ENCODE assay signal across 14 cellular contexts in the genomic region with DNA sequence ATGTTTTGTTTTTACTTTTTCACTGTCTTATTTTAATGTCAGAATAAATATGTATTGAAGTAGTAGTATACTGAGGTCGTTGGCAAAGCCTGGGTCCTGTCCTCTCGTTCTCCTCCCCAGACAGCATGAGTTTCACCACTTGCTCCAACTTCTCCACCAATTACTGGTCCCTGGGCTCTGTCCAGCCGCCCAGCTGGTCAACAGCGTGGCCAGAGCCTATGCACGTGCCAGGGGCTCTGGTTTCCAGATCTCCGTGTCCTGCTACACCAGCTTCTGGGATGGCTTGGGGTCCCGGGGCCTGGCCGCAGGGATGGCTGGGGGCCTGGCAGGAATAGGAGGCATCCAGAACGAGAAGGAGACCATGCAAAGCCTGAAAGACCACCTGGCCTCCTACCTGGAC. TPM values are rescaled to one million over a fixed set of nuclear protein-coding genes. Genes with fewer than 3 reads are reported as not detected.
DNase-seq lines count a peak whose midpoint lies in the region; ATAC-seq and TF ChIP-seq lines count a peak whose summit lies in the region.
"Had no signal": no experiment of that assay in that cellular context is flagged by ENCODE, and none has a peak within 500 bp of the region (broad histone marks: within the 10 kb centered on the region; RNA-seq: fewer than 3 reads in every experiment).

No MANE protein-coding gene starts in this region.

- peak overlapping the region; percentile 37 for H2AK9ac ChIP-seq in IMR-90 (replicated peaks; ENCODE audit: low read depth, low read length, poor library complexity)

- no peak for DNase-seq in IMR-90
- peak; percentile 34 to 70 (median 57) for DNase-seq in right cardiac atrium
- DNase-seq in gastrocnemius medialis = peak; percentile 70 to 80
- DNase-seq: BE2C; CD4-positive, alpha-beta memory T cell; DND-41; HFFc6 had no signal

- peaks cover 7% of the 10 kb centered on the region; the same call in 1 of the 2 replicates for H3K4me1 ChIP-seq in HEK293 (ENCODE audit: control insufficient read depth, insufficient read depth, low read length)
- peaks cover 3% of the 10 kb centered on the region for H3K4me1 ChIP-seq in IMR-90 (ENCODE audit: control insufficient read depth, insufficient read depth, low read length)
- peaks cover 2% of the 10 kb centered on the region for H3K4me1 ChIP-seq in right cardiac atrium (ENCODE audit: control insufficient read depth, insufficient read depth, low read length)
- H3K4me1 ChIP-seq in gastrocnemius medialis = peaks cover 36 to 44% of the 10 kb centered on the region in 2 donors
- H3K4me1 ChIP-seq: BE2C, HAP-1 had no signal

- H3K4me3 ChIP-seq in HEK293 (ENCODE audit: low read depth, low read length) (no peak overlapping the region), IMR-90 (ENCODE audit: insufficient read depth, low read depth, low read length) (no peak overlapping the region), right cardiac atrium (ENCODE audit: low read length) (no peak overlapping the region), gastrocnemius medialis (peak overlapping the region in 1 of 4 donors; percentile 21)
- H3K4me3 ChIP-seq: A549, HAP-1 had no signal

- H3K36me3 ChIP-seq in HEK293 (ENCODE audit: control insufficient read depth in 2 of 2, insufficient read depth in 1 of 2, low read length in 2 of 2) = peaks cover 0 to 5% of the 10 kb centered on the region in 2 experiments; a peak in 1 of 3 replicates
- peaks cover 15% of the 10 kb centered on the region for H3K36me3 ChIP-seq in IMR-90 (ENCODE audit: control insufficient read depth, insufficient read depth, low read length)
- peaks cover 0 to 5% of the 10 kb centered on the region in 2 donors for H3K36me3 ChIP-seq in gastrocnemius medialis
- H3K36me3 ChIP-seq: BE2C, HAP-1 had no signal

- no peak overlapping the region for H2BK5ac ChIP-seq in IMR-90 (ENCODE audit: low read depth, low read length, poor library complexity, severe bottlenecking)

- no peak overlapping the region for H3K56ac ChIP-seq in IMR-90 (ENCODE audit: extremely low read depth, insufficient read depth, low read length)

- TF ChIP-seq POLR2A in IMR-90 (IDR thresholded peaks at IDR 0.05; ENCODE audit: low read depth, low read length) = no peak
- no peak for TF ChIP-seq POLR2A in gastrocnemius medialis (IDR thresholded peaks at IDR 0.05)

- H4K5ac ChIP-seq in IMR-90 (ENCODE audit: low read depth, low read length) = no peak overlapping the region

- no peak overlapping the region for H2AK5ac ChIP-seq in IMR-90 (ENCODE audit: low read depth, low read length)

- H3K9ac ChIP-seq in IMR-90 (ENCODE audit: low read depth, low read length) = no peak overlapping the region

- dilution Hi-C loops in IMR-90 (cut with HindIII; ENCODE audit: low sequenced_read_pairs, unreplicated experiment) = no loop called here

- H2BK20ac ChIP-seq in IMR-90 (ENCODE audit: low read depth, low read length) = no peak overlapping the region

- H2BK120ac ChIP-seq in IMR-90 (ENCODE audit: low read depth, low read length) = no peak overlapping the region

- H3K27ac ChIP-seq in HEK293 (ENCODE audit: extremely low read depth, low read depth, low read length) = no peak overlapping the region
- no peak overlapping the region for H3K27ac ChIP-seq in IMR-90 (ENCODE audit: insufficient read depth, low read length)
- no peak overlapping the region for H3K27ac ChIP-seq in right cardiac atrium (ENCODE audit: low read length)
- H3K27ac ChIP-seq in gastrocnemius medialis = peak overlapping the region; percentile 72 to 82 (median 78)
- H3K27ac ChIP-seq: A549, C4-2B had no signal

- peaks cover 12% of the 10 kb centered on the region for H3K9me1 ChIP-seq in IMR-90 (ENCODE audit: insufficient read depth, low read length)

- intact Hi-C loops in IMR-90 (cut with micrococcal nuclease) = no loop called here
- intact Hi-C loops in right cardiac atrium (cut with DNase I) = no loop called here
- intact Hi-C loops in gastrocnemius medialis (cut with DNase I; ENCODE audit: low total_unique reads) = no loop called here

- peaks cover 59% of the 10 kb centered on the region for H4K20me1 ChIP-seq in IMR-90 (ENCODE audit: insufficient read depth, low read length)

- peaks cover 14 to 73% of the 10 kb centered on the region in 2 experiments for H3K79me1 ChIP-seq in IMR-90 (ENCODE audit: low read depth in 1 of 2, low read length in 2 of 2)

- no peak overlapping the region for H3K18ac ChIP-seq in IMR-90 (ENCODE audit: low read depth, low read length)

- H3K23ac ChIP-seq in IMR-90 (ENCODE audit: low read depth, low read length) = no peak overlapping the region

- in situ Hi-C loops in IMR-90 (cut with MboI; ENCODE audit: low sequenced_read_pairs) = no loop called here
- in situ Hi-C loops in gastrocnemius medialis (cut with MboI; ENCODE audit: low sequenced_read_pairs in 4 of 4) = no loop called here

- ATAC-seq in IMR-90 (ENCODE audit: low read depth) = no peak
- ATAC-seq in right cardiac atrium = peak; percentile 38 to 60
- peak; percentile 92 for ATAC-seq in gastrocnemius medialis
- no peak for ATAC-seq in HG03378 (IDR thresholded peaks at IDR 0.05; ENCODE audit: unreplicated experiment)
- ATAC-seq in esophagus mucosa = no peak
- ATAC-seq: A549, HepG2 had no signal

- BruUV-seq in IMR-90 (replicated peaks; lab: Mats Ljungman, UMichigan) = no TSS peak

- POLR2A ChIA-PET in HEK293 (lab: Yijun Ruan, JAX) = no interaction called here
- POLR2A ChIA-PET in IMR-90 (lab: Charles Lee; ENCODE audit: unreplicated experiment) = no interaction called here

- no peak overlapping the region for H2BK15ac ChIP-seq in IMR-90 (ENCODE audit: low read depth, low read length)

- CTCF ChIA-PET in HEK293 (lab: Yijun Ruan, JAX) (no interaction called here), IMR-90 (lab: Yijun Ruan, JAX) (no interaction called here)

- WGBS in IMR-90 (ENCODE audit: extremely low coverage in 2 of 2, insufficient read length in 1 of 2), 2 experiments = 95% methylated on average over 4 of the region's 9 CpGs; no CpG with 5 or more reads in 1 of the 2 experiments
- 84% methylated on average over 9 of the region's 9 CpGs for WGBS in right cardiac atrium

- TF ChIP-seq CTCF in HEK293 (tag by site-specific recombination; IDR thresholded peaks at IDR 0.05) (no peak), IMR-90 (conservative IDR thresholded peaks at IDR 0.05; ENCODE audit: low read depth, low read length) (no peak), gastrocnemius medialis (IDR thresholded peaks at IDR 0.05 in 4 of 5, conservative IDR thresholded peaks at IDR 0.05 in 1 of 5) (no peak)

- H2AFZ ChIP-seq in IMR-90 (replicated peaks; ENCODE audit: low read length, poor library complexity) = no peak overlapping the region

- H3K9me3 ChIP-seq in HEK293 (ENCODE audit: control insufficient read depth, insufficient read depth, low read depth, low read length) (no peaks in the 10 kb centered on the region), IMR-90 (ENCODE audit: control insufficient read depth, insufficient read depth, low read length) (no peaks in the 10 kb centered on the region), right cardiac atrium (ENCODE audit: control insufficient read depth, low read length) (no peaks in the 10 kb centered on the region), gastrocnemius medialis (no peaks in the 10 kb centered on the region)
- H3K9me3 ChIP-seq: A549, BE2C, HAP-1 had no signal

- no peak overlapping the region for H4K91ac ChIP-seq in IMR-90 (ENCODE audit: insufficient read depth, low read depth, low read length)

- H3K27me3 ChIP-seq in IMR-90 (ENCODE audit: control insufficient read depth, insufficient read depth, low read length) (no peaks in the 10 kb centered on the region), right cardiac atrium (ENCODE audit: control insufficient read depth, insufficient read depth) (no peaks in the 10 kb centered on the region), gastrocnemius medialis (no peaks in the 10 kb centered on the region)

- H3K4me2 ChIP-seq in IMR-90 (ENCODE audit: low read depth, low read length) = no peak overlapping the region
- H3K4me2 ChIP-seq: A549 had no signal

- no peak overlapping the region for H3K14ac ChIP-seq in IMR-90 (replicated peaks; ENCODE audit: low read depth, low read length)

- TF ChIP-seq RAD21 in IMR-90 (IDR thresholded peaks at IDR 0.05; ENCODE audit: low read length) = no peak

- no peak overlapping the region for H3K4ac ChIP-seq in IMR-90 (ENCODE audit: low read depth, low read length)

- no peak overlapping the region for H4K8ac ChIP-seq in IMR-90 (ENCODE audit: low read depth in 2 of 2, low read length in 2 of 2)

TF ChIP-seq in IMR-90, 13 proteins besides CTCF, POLR2A, EP300 and RAD21 (continues in another document):
- TF ChIP-seq MAFK (IDR thresholded peaks at IDR 0.05; ENCODE audit: low read depth, low read length) (no peak), MXI1 (IDR thresholded peaks at IDR 0.05; ENCODE audit: borderline replicate concordance, low read depth, low read length) (no peak), NFE2L2 (IDR thresholded peaks at IDR 0.05; ENCODE audit: low read depth, low read length) (no peak), MAZ (IDR thresholded peaks at IDR 0.05; ENCODE audit: borderline replicate concordance, low read depth, low read length) (no peak), SMC3 (IDR thresholded peaks at IDR 0.05; ENCODE audit: low read depth, low read length) (no peak), CEBPB (IDR thresholded peaks at IDR 0.05; ENCODE audit: low read depth, low read length) (no peak), CHD1 (IDR thresholded peaks at IDR 0.05; ENCODE audit: low read depth, low read length) (no peak), BHLHE40 (IDR thresholded peaks at IDR 0.05; ENCODE audit: low read depth, low read length) (no peak), RCOR1 (IDR thresholded peaks at IDR 0.05; ENCODE audit: insufficient replicate concordance, low read length) (no peak), RFX5 (IDR thresholded peaks at IDR 0.05; ENCODE audit: low read depth, low read length) (no peak), FOS (IDR thresholded peaks at IDR 0.05; ENCODE audit: low read depth, low read length) (no peak)
- TF ChIP-seq, protein P1, sequence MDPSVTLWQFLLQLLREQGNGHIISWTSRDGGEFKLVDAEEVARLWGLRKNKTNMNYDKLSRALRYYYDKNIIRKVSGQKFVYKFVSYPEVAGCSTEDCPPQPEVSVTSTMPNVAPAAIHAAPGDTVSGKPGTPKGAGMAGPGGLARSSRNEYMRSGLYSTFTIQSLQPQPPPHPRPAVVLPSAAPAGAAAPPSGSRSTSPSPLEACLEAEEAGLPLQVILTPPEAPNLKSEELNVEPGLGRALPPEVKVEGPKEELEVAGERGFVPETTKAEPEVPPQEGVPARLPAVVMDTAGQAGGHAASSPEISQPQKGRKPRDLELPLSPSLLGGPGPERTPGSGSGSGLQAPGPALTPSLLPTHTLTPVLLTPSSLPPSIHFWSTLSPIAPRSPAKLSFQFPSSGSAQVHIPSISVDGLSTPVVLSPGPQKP (IDR thresholded peaks at IDR 0.05; ENCODE audit: borderline replicate concordance, low read depth, low read length) = no peak

RNA-seq across cellular contexts. Expression of a gene that starts 19.3 kb away (rescaled TPM):
- total RNA-seq in IMR-90 (2012; rRNA removed) = 31.7 and 42.8 TPM in 2 replicates
- 21.5 and 21.8 TPM in 2 replicates for polyA plus RNA-seq in IMR-90 (2012; rRNA removed)
- 7.4 and 16.9 TPM in 2 replicates for polyA plus RNA-seq in IMR-90 (2012; cell fraction: cytosol; rRNA removed)
- 21.6 and 26.1 TPM in 2 replicates for polyA plus RNA-seq in IMR-90 (2012; cell fraction: nucleus; rRNA removed; ENCODE audit: low replicate concordance)
- total RNA-seq in right cardiac atrium = 10 to 100 TPM; 15.7 to 35.1 (median 18.9) TPM
- polyA plus RNA-seq in right cardiac atrium = 4.7 TPM
- 10 to 100 TPM; 42.8 to 63.8 (median 50.4) TPM for total RNA-seq in gastrocnemius medialis
- 25.3 TPM for total RNA-seq in esophagus mucosa

Comparison
In these comparisons a context has a peak if more than half of its experiments do, and no peak if none do; other contexts are left out.
1. H3K27ac ChIP-seq: peak in gastrocnemius medialis (4 of 4); none in HEK293 (single experiment), IMR-90 (single experiment) and right cardiac atrium (single experiment).
2. ATAC-seq: peak in right cardiac atrium (2 of 2) and gastrocnemius medialis (2 of 2); none in IMR-90 (single experiment), HG03378 (single experiment) and esophagus mucosa (single experiment).